In the genomic region with DNA sequence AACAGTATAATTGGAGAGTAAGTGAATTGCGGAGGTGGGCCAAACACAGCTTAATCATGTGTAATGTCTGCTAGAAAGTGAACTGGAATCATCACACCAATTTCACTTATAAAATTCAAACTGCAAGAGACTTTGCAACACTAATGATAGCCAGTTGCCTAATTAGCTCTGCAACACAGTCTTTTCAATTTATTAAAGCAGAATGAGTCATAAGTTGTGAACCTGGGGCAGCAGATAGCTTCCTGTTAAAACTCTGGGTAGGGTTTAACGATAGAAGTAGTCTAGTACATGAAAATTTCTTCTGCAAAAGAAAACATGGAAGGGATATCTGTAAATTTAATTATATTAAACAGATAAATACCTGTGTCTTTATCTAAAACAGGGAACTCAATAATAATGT, we compare ENCODE assay signal across 25 cellular contexts.
"Had no signal": no experiment of that assay in that cellular context is flagged by ENCODE, and none has a peak within 500 bp of the region (broad histone marks: within the 10 kb centered on the region; RNA-seq: fewer than 3 reads in every experiment).

No MANE protein-coding gene starts in this region.

- H3K27ac Mint-ChIP-seq: activated B cell treated with CpG ODN at 0.5 μM for 24 hours; activated CD4-positive, alpha-beta T cell treated with anti-CD3 and anti-CD28 coated beads for 36 hours; activated naive CD8-positive, alpha-beta T cell; activated T-cell treated with anti-CD3 and anti-CD28 coated beads, Interleukin-2, amount 50 U/mL, for 24 hours; activated T-helper 17 cell treated with anti-CD3 and anti-CD28 coated beads, Interleukin-2, amount 50 U/mL, for 72 hours; endodermal cell; immature natural killer cell; naive B cell; T-helper 17 cell had no signal

- H3K4me3 Mint-ChIP-seq: activated B cell treated with CpG ODN at 0.5 μM for 24 hours; activated CD4-positive, alpha-beta T cell treated with anti-CD3 and anti-CD28 coated beads for 36 hours; activated naive CD8-positive, alpha-beta T cell; activated T-cell treated with anti-CD3 and anti-CD28 coated beads, Interleukin-2, amount 50 U/mL, for 24 hours; activated T-helper 17 cell treated with anti-CD3 and anti-CD28 coated beads, Interleukin-2, amount 50 U/mL, for 72 hours; endodermal cell; immature natural killer cell; naive B cell; T-helper 17 cell had no signal

- H3K4me1 Mint-ChIP-seq: activated B cell treated with CpG ODN at 0.5 μM for 24 hours; activated CD4-positive, alpha-beta T cell treated with anti-CD3 and anti-CD28 coated beads for 36 hours; activated T-helper 17 cell treated with anti-CD3 and anti-CD28 coated beads, Interleukin-2, amount 50 U/mL, for 72 hours; endodermal cell; immature natural killer cell; naive B cell; T-helper 17 cell had no signal

- H3K4me3 ChIP-seq: coronary artery, hepatocyte, lung, right lobe of liver, skin epidermis, upper lobe of right lung had no signal

- H3K36me3 Mint-ChIP-seq: activated naive CD8-positive, alpha-beta T cell; immature natural killer cell; naive B cell had no signal

- H3K27me3 Mint-ChIP-seq: activated B cell treated with CpG ODN at 0.5 μM for 24 hours; activated CD4-positive, alpha-beta T cell treated with anti-CD3 and anti-CD28 coated beads for 36 hours; activated T-cell treated with anti-CD3 and anti-CD28 coated beads, Interleukin-2, amount 50 U/mL, for 24 hours; naive B cell had no signal

- ATAC-seq: activated CD4-positive, alpha-beta T cell treated with anti-CD3 and anti-CD28 coated beads for 36 hours; activated T-helper 17 cell treated with anti-CD3 and anti-CD28 coated beads, Interleukin-2, amount 50 U/mL, for 72 hours; left lobe of liver; right lobe of liver; stimulated activated naive CD8-positive, alpha-beta T cell treated with anti-CD3 and anti-CD28 coated beads, Interleukin-15, Interleukin-2, amounts not matched to agents 100 U/mL and 50 U/mL, for 24 hours; T-helper 17 cell; upper lobe of right lung had no signal

- DNase-seq: activated B cell treated with CpG ODN at 0.5 μM for 24 hours; activated CD4-positive, alpha-beta T cell treated with anti-CD3 and anti-CD28 coated beads for 36 hours; activated CD4-positive, alpha-beta T cell treated with anti-CD3 and anti-CD28 coated beads, Interleukin-2, amount 50 U/mL, for 4 hours; activated CD8-positive, alpha-beta memory T cell treated with anti-CD3 and anti-CD28 coated beads for 24 hours; activated CD8-positive, alpha-beta memory T cell treated with anti-CD3 and anti-CD28 coated beads, Interleukin-2, amount 50 U/mL, for 4 hours; activated naive CD4-positive, alpha-beta T cell; activated T-cell treated with anti-CD3 and anti-CD28 coated beads, Interleukin-2, amount 50 U/mL, for 24 hours; cerebellar nuclear complex; endodermal cell; glutamatergic neuron; immature natural killer cell; naive B cell; nucleus accumbens; right lobe of liver; stimulated activated CD4-positive, alpha-beta T cell treated with anti-CD3 and anti-CD28 coated beads, Interleukin-15, amount 100 ng/mL, for 24 hours; stimulated activated naive CD8-positive, alpha-beta T cell treated with anti-CD3 and anti-CD28 coated beads, Interleukin-15, Interleukin-2, amounts not matched to agents 100 U/mL and 50 U/mL, for 24 hours; T-helper 17 cell; upper lobe of right lung had no signal

- H3K9me3 Mint-ChIP-seq: activated T-helper 17 cell treated with anti-CD3 and anti-CD28 coated beads, Interleukin-2, amount 50 U/mL, for 72 hours had no signal
